Comparison of ENCODE assay signal across 9 cellular contexts in genomic region chr11:71400216-71400615, GRCh38.
"Had no signal": no experiment of that assay in that cellular context is flagged by ENCODE, and none has a peak within 500 bp of the region (broad histone marks: within the 10 kb centered on the region; RNA-seq: fewer than 3 reads in every experiment).

No MANE protein-coding gene starts in this region.

- H3K4me1 ChIP-seq: HAP-1 had no signal

- H3K4me2 ChIP-seq: GM23338 had no signal

- H3K36me3 ChIP-seq: HAP-1 had no signal

- H3K27ac ChIP-seq: GM23248 had no signal

- H3K9me3 ChIP-seq: HAP-1 had no signal

- DNase-seq: GM23248, GOT3, H7, H9, HCEC 1CT, HFFc6 had no signal

- H3K9ac ChIP-seq: GM23248 had no signal

- H2AFZ ChIP-seq: GM23248, GM23338 had no signal

- ATAC-seq: GM23338, HCT116 had no signal

- H3K4me3 ChIP-seq: GM23248, GM23338, HAP-1 had no signal
